Comparison of ENCODE assay signal across 23 cellular contexts in the genomic region with DNA sequence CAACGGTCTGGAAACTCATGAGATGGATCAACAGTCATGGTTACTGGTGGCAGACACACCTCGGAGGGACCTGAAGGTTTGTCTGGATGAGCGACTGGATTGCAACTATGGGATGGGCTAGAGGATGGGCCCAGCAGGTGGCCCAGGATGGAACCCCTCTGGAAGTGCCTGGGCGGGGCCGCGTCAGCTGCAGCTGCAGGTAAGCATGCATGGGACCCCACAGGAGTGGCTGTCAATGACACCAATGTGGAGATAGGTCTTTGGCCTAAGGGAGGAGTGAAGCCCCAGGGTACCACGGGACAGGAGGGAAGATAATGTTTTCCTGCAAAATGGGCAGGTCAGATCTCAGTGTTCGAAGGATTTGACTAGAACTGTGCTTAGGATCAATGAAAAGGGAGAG.
DNase-seq lines count a peak whose midpoint lies in the region; TF ChIP-seq lines count a peak whose summit lies in the region.
"Had no signal": no experiment of that assay in that cellular context is flagged by ENCODE, and none has a peak within 500 bp of the region (broad histone marks: within the 10 kb centered on the region; RNA-seq: fewer than 3 reads in every experiment).

No MANE protein-coding gene starts in this region.

- H3K9me3 Mint-ChIP-seq in activated naive CD4-positive, alpha-beta T cell treated with anti-CD3 and anti-CD28 coated beads, Interleukin-2, amount 50 U/mL, for 24 hours: no peaks in the 10 kb centered on the region
- peaks cover 5 to 15% (median 9%) of the 10 kb centered on the region in 5 experiments for H3K9me3 Mint-ChIP-seq in brain
- H3K9me3 Mint-ChIP-seq: activated B cell treated with CpG ODN at 0.5 μM for 24 hours had no signal

- H3K27me3 Mint-ChIP-seq in activated naive CD4-positive, alpha-beta T cell treated with anti-CD3 and anti-CD28 coated beads, Interleukin-2, amount 50 U/mL, for 24 hours: no peaks in the 10 kb centered on the region
- no peaks in the 10 kb centered on the region for H3K27me3 Mint-ChIP-seq in brain
- H3K27me3 Mint-ChIP-seq: activated B cell treated with CpG ODN at 0.5 μM for 24 hours; activated CD8-positive, alpha-beta memory T cell treated with anti-CD3 and anti-CD28 coated beads, Interleukin-2, amount 10 ng/mL, durations not matched to agents 7 days and 5 days had no signal

- peaks cover 7% of the 10 kb centered on the region; the same call in 1 of the 2 replicates for H3F3A ChIP-seq in SU-DHL-6 (ENCODE audit: insufficient read depth)

- H3K4me2 ChIP-seq in SU-DHL-6 (ENCODE audit: low read depth, low read length, poor library complexity, severe bottlenecking): no peak overlapping the region

- no peak overlapping the region for H3K9ac ChIP-seq in SU-DHL-6 (ENCODE audit: low read length)

- H3K79me2 ChIP-seq in SU-DHL-6 (ENCODE audit: insufficient read depth, low read length): no peaks in the 10 kb centered on the region

- H3K4me3 ChIP-seq in SU-DHL-6 (ENCODE audit: insufficient read depth, low read length, poor library complexity, severe bottlenecking): no peak overlapping the region
- H3K4me3 ChIP-seq in esophagus squamous epithelium: no peak overlapping the region
- H3K4me3 ChIP-seq: MG63, thoracic aorta had no signal

- peak overlapping the region; percentile 88 for H3K27ac ChIP-seq in SU-DHL-6 (ENCODE audit: low read depth, low read length)
- no peak overlapping the region for H3K27ac ChIP-seq in esophagus squamous epithelium
- H3K27ac ChIP-seq: thoracic aorta had no signal

- H3K27me3 ChIP-seq in SU-DHL-6 (ENCODE audit: low read length) (no peaks in the 10 kb centered on the region), esophagus squamous epithelium (no peaks in the 10 kb centered on the region)
- H3K27me3 ChIP-seq: MG63 had no signal

- TF ChIP-seq CTCF in SU-DHL-6 (IDR thresholded peaks at IDR 0.05; ENCODE audit: insufficient read depth, low read length, poor library complexity, severe bottlenecking) (no peak), brain (conservative IDR thresholded peaks at IDR 0.05) (no peak), esophagus squamous epithelium (IDR thresholded peaks at IDR 0.05) (no peak)

- intact Hi-C loops in esophagus squamous epithelium (cut with DNase I): no loop called here

- H3K36me3 ChIP-seq in SU-DHL-6 (ENCODE audit: low read length) (0 out of 2 replicates have a peak, but pooled peaks cover 5% of the 10 kb centered on the region), esophagus squamous epithelium (peaks cover 0 to 54% (median 0%) of the 10 kb centered on the region in 3 donors)

- H3K4me1 ChIP-seq in esophagus squamous epithelium: no peaks in the 10 kb centered on the region

- peak overlapping the region; percentile 82 for H3K27ac Mint-ChIP-seq in activated naive CD4-positive, alpha-beta T cell treated with anti-CD3 and anti-CD28 coated beads, Interleukin-2, amount 50 U/mL, for 24 hours
- peak overlapping the region in 3 of 5 experiments; percentile 73 to 94 (median 93) for H3K27ac Mint-ChIP-seq in brain
- H3K27ac Mint-ChIP-seq: activated CD8-positive, alpha-beta memory T cell treated with anti-CD3 and anti-CD28 coated beads, Interleukin-2, amount 10 ng/mL, durations not matched to agents 7 days and 5 days; endodermal cell; nephron had no signal

- no peaks in the 10 kb centered on the region for H3K9me2 ChIP-seq in SU-DHL-6 (replicated peaks; ENCODE audit: insufficient read depth, low read length)

- peaks cover 23% of the 10 kb centered on the region for H3K36me3 Mint-ChIP-seq in activated naive CD4-positive, alpha-beta T cell treated with anti-CD3 and anti-CD28 coated beads, Interleukin-2, amount 50 U/mL, for 24 hours
- peaks cover 51% of the 10 kb centered on the region for H3K36me3 Mint-ChIP-seq in brain

- H4K20me1 ChIP-seq in SU-DHL-6 (ENCODE audit: low read depth, low read length): no peaks in the 10 kb centered on the region

- H2AFZ ChIP-seq in SU-DHL-6 (ENCODE audit: low read depth, low read length, severe bottlenecking): no peak overlapping the region

- TF ChIP-seq POLR2A in esophagus squamous epithelium (IDR thresholded peaks at IDR 0.05): no peak

- peak overlapping the region; percentile 12 for H3K4me3 Mint-ChIP-seq in activated naive CD4-positive, alpha-beta T cell treated with anti-CD3 and anti-CD28 coated beads, Interleukin-2, amount 50 U/mL, for 24 hours
- H3K4me3 Mint-ChIP-seq in brain: no peak overlapping the region
- H3K4me3 Mint-ChIP-seq: activated B cell treated with CpG ODN at 0.5 μM for 24 hours; activated CD8-positive, alpha-beta memory T cell treated with anti-CD3 and anti-CD28 coated beads, Interleukin-2, amount 10 ng/mL, durations not matched to agents 7 days and 5 days; endodermal cell; nephron had no signal

- no peak for DNase-seq in activated naive CD4-positive, alpha-beta T cell (lab: John Stamatoyannopoulos, UW)
- DNase-seq in NCI-H128 (lab: John Stamatoyannopoulos, UW; ENCODE audit: unreplicated experiment) (no peak), esophagus squamous epithelium (lab: John Stamatoyannopoulos, UW) (no peak), SIG-M5 treated with dmso at 0.1 percent for 504 hours (lab: John Stamatoyannopoulos, UW; ENCODE audit: unreplicated experiment) (no peak)
- DNase-seq: activated B cell treated with CpG ODN at 0.5 μM for 24 hours; activated CD8-positive, alpha-beta memory T cell treated with anti-CD3 and anti-CD28 coated beads, Interleukin-2, amount 10 ng/mL, durations not matched to agents 7 days and 5 days; activated gamma-delta T cell; COR-L47; DMS79 treated with DMSO at 0.1 percent for 48 hours; endodermal cell; left cardiac atrium; MG63; NCI-H1436; NCI-H2171; NCI-H69; OCI-M1; Right ventricle myocardium superior; stimulated activated CD4-positive, alpha-beta T cell treated with anti-CD3 and anti-CD28 coated beads, Interleukin-15, amount 100 ng/mL, for 24 hours had no signal

- WGBS in esophagus squamous epithelium, 2 donors: 91 to 95% methylated on average over 6 to 7 of the region's 8 CpGs

- H3K4me1 Mint-ChIP-seq in activated naive CD4-positive, alpha-beta T cell treated with anti-CD3 and anti-CD28 coated beads, Interleukin-2, amount 50 U/mL, for 24 hours: peaks cover 71% of the 10 kb centered on the region
- H3K4me1 Mint-ChIP-seq in brain: peaks cover 23% of the 10 kb centered on the region
- H3K4me1 Mint-ChIP-seq: endodermal cell had no signal

- H3K9me3 ChIP-seq in SU-DHL-6 (ENCODE audit: insufficient read depth, low read length): no peaks in the 10 kb centered on the region
- no peaks in the 10 kb centered on the region for H3K9me3 ChIP-seq in esophagus squamous epithelium
- H3K9me3 ChIP-seq: MG63, thoracic aorta had no signal
